In the genomic region with DNA sequence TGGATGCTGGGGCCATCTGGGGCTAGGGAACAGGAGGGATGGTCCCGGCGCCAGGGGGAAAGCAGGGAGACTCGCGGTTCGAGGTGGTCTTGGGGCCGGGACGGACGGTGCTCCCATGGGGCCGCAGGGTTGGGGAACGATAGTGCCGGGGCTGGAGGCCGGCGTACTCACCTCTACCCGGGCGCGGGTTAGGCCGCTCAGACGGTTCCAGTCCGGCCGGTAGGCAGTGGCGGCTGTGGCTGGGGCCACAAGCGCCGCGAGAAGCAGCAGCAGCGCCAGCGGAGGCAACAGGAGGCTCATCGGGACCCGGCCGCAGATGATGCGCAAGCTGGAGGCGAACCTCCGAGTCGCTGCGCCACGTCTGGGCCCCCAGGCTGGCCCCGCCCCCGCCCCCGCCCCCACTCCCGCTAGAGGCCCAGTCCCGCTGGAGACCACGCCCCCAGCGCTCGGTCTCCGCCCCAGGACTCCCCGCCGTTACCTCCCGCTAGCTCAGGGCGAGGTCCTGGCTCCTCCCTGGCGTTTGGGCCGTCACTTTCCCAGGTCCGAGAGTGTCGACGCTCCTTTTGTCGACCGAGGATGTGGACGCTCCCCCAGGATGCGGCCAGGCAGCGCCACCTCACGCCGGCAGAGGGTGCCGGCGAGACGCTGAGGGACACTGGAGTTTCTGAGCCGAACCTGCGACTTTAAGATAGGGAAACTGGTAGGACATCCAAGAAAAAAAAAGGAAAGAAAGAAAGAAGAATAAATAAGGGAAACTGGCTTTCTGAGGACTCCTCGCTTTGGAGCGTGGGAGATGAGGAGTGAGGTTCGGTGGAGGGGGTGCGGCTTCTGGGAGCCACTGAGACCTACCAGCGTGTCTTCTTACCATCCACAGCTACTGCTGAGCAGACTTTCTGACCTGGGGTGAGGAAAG, we compare ENCODE assay signal across 8 cellular contexts. TPM values are rescaled to one million over a fixed set of nuclear protein-coding genes. Genes with fewer than 3 reads are reported as not detected.
A peak's percentile ranks its signal among the peaks of the same experiment; 100 is the strongest.
DNase-seq lines count a peak whose midpoint lies in the region; ATAC-seq and TF ChIP-seq lines count a peak whose summit lies in the region.

SELENOM (minus strand) TSS at position 363 of the 913 bp plus-strand sequence; CDS start at position 300, 63 bp downstream.

- no peaks in the 10 kb centered on the region for H3K9me3 Mint-ChIP-seq in Calu3 (ENCODE audit: low read depth, unreplicated experiment)
- H3K9me3 Mint-ChIP-seq in natural killer cell treated with Interleukin-12 subunit alpha and Interleukin-12 subunit beta and Interleukin-15 and Interleukin-18, amount 100 ng/mL, for 72 hours = no peaks in the 10 kb centered on the region

- peak within 1 kb of the TSS; percentile 71 for H3K27ac Mint-ChIP-seq in Calu3 (ENCODE audit: unreplicated experiment)
- H3K27ac Mint-ChIP-seq in natural killer cell treated with Interleukin-12 subunit alpha and Interleukin-12 subunit beta and Interleukin-15 and Interleukin-18, amount 100 ng/mL, for 72 hours = peak within 1 kb of the TSS; percentile 31 to 86

- BruUV-seq in Calu3 (replicated peaks; lab: Mats Ljungman, UMichigan) = no TSS peak

- TF ChIP-seq CTCF in Calu3 (IDR thresholded peaks at IDR 0.05; ENCODE audit: unreplicated experiment) = peak; percentile 80

- H3K4me3 Mint-ChIP-seq in Calu3 (ENCODE audit: low read depth, unreplicated experiment) = peak within 1 kb of the TSS; percentile 66
- H3K4me3 Mint-ChIP-seq in natural killer cell treated with Interleukin-12 subunit alpha and Interleukin-12 subunit beta and Interleukin-15 and Interleukin-18, amount 100 ng/mL, for 72 hours = peak within 1 kb of the TSS; percentile 88

- intact Hi-C loops in Calu3 (cut with micrococcal nuclease; ENCODE audit: unreplicated experiment) = loop anchor here (1.0 kb wide), 1 partner anchor 42 kb away; no protein-coding TSS in a partner anchor

- CTCF ChIA-PET in Calu3 (lab: Charles Lee) = interaction anchor here (0.6 to 2.7 kb wide), 16 partner anchors 11 to 206 kb away, joined by 3 to 12 read pairs (median 4); partner anchors contain the start of genes INPP5J, RNF185 and SMTN

- peak; percentile 90 for DNase-seq in Calu3
- peak; percentile 100 for DNase-seq in HuH-7 (ENCODE audit: low spot score)
- DNase-seq in RPMI7951 (ENCODE audit: low read depth) = peak; percentile 94
- peak; percentile 80 for DNase-seq in activated T-helper 9 cell treated with anti-CD3 and anti-CD28 coated beads, Interleukin-2, amount 50 U/mL, for 16 hours (ENCODE audit: low read depth)
- peak; percentile 98 for DNase-seq in fibroblast of peridontal ligament (ENCODE audit: extremely low read depth)
- DNase-seq in natural killer cell treated with Interleukin-12 subunit alpha and Interleukin-12 subunit beta and Interleukin-15 and Interleukin-18, amount 100 ng/mL, for 72 hours (ENCODE audit: low spot score) = peak; percentile 93
- peak; percentile 92 for DNase-seq in stimulated activated naive CD4-positive, alpha-beta T cell treated with Interleukin-2 at 50 U/mL for 16 hours (lab: John Stamatoyannopoulos, UW)

- peaks cover 18% of the 10 kb centered on the region for H3K36me3 Mint-ChIP-seq in Calu3 (ENCODE audit: insufficient read depth, unreplicated experiment)
- no peaks in the 10 kb centered on the region for H3K36me3 Mint-ChIP-seq in natural killer cell treated with Interleukin-12 subunit alpha and Interleukin-12 subunit beta and Interleukin-15 and Interleukin-18, amount 100 ng/mL, for 72 hours

- H3K4me1 Mint-ChIP-seq in Calu3 (ENCODE audit: low read depth, unreplicated experiment) = no peaks in the 10 kb centered on the region
- H3K4me1 Mint-ChIP-seq in natural killer cell treated with Interleukin-12 subunit alpha and Interleukin-12 subunit beta and Interleukin-15 and Interleukin-18, amount 100 ng/mL, for 72 hours (ENCODE audit: low read depth in 2 of 2) = peaks cover 10 to 12% of the 10 kb centered on the region in 2 donors

- no peaks in the 10 kb centered on the region for H3K27me3 Mint-ChIP-seq in Calu3 (ENCODE audit: unreplicated experiment)
- H3K27me3 Mint-ChIP-seq in natural killer cell treated with Interleukin-12 subunit alpha and Interleukin-12 subunit beta and Interleukin-15 and Interleukin-18, amount 100 ng/mL, for 72 hours = no peaks in the 10 kb centered on the region

- peak; percentile 88 for ATAC-seq in GM21423 (IDR thresholded peaks at IDR 0.05; ENCODE audit: unreplicated experiment)
- ATAC-seq in natural killer cell treated with Interleukin-12 subunit alpha and Interleukin-12 subunit beta and Interleukin-15 and Interleukin-18, amount 100 ng/mL, for 72 hours = peak; percentile 98 to 99

RNA-seq across cellular contexts. Expression of gene SELENOM, which starts in this region (rescaled TPM):
- 2.5 TPM in 1 of 2 replicates, not detected in the other for total RNA-seq in Calu3 (2022)
- total RNA-seq in RPMI7951 (2014; rRNA removed; shearing (Covaris generic)) = 26.2 and 28.1 TPM in 2 replicates
- total RNA-seq in natural killer cell treated with Interleukin-12 subunit alpha and Interleukin-12 subunit beta and Interleukin-15 and Interleukin-18, amount 100 ng/mL, for 72 hours = 1 to 10 TPM; 4.4 to 6.0 TPM

Comparison
In these comparisons a context has a peak if more than half of its experiments do, and no peak if none do; other contexts are left out.
1. Peak in every context shown above with its lines: DNase-seq and ATAC-seq.